In genomic region chr12:122203968-122204828, GRCh38 we compare ENCODE assay signal across 8 cellular contexts. TPM values are rescaled to one million over a fixed set of nuclear protein-coding genes. Genes with fewer than 3 reads are reported as not detected.
A peak's percentile ranks its signal among the peaks of the same experiment; 100 is the strongest.
DNase-seq lines count a peak whose midpoint lies in the region; ATAC-seq and TF ChIP-seq lines count a peak whose summit lies in the region.

No MANE protein-coding gene starts in this region.

- no peak overlapping the region for H2AFZ ChIP-seq in osteoblast (ENCODE audit: low read length)

- peaks cover 31% of the 10 kb centered on the region for H3K27me3 ChIP-seq in osteoblast (ENCODE audit: insufficient read depth, low read length)

- H4K20me1 ChIP-seq in osteoblast (ENCODE audit: insufficient read depth, low read length) = peaks cover 14% of the 10 kb centered on the region

- H3K27ac ChIP-seq in VCaP (peak overlapping the region; percentile 67), osteoblast (ENCODE audit: low read depth, low read length) (no peak overlapping the region)

- TF ChIP-seq CTCF in VCaP (conservative IDR thresholded peaks at IDR 0.05) = no peak
- no peak for TF ChIP-seq CTCF in osteoblast (IDR thresholded peaks at IDR 0.05; ENCODE audit: extremely low read depth, low read depth, low read length)

- peaks cover 6% of the 10 kb centered on the region for H3K4me1 ChIP-seq in osteoblast (ENCODE audit: insufficient read depth, low read length)

- no peaks in the 10 kb centered on the region for H3K79me2 ChIP-seq in osteoblast (ENCODE audit: insufficient read depth, low read length)

- H3K4me2 ChIP-seq in osteoblast (ENCODE audit: insufficient read depth, low read length) = peak overlapping the region; percentile 89

- H3K4me3 ChIP-seq in osteoblast (ENCODE audit: insufficient read depth, low read length) = peak overlapping the region; percentile 71

- ATAC-seq in GM19438 (IDR thresholded peaks at IDR 0.05; ENCODE audit: low read depth, unreplicated experiment) = peak; percentile 19
- peak; percentile 2 for ATAC-seq in esophagus mucosa
- no peak for ATAC-seq in left colon

- H3K36me3 ChIP-seq in osteoblast (ENCODE audit: insufficient read depth, low read length) = peaks cover 13% of the 10 kb centered on the region

- no peaks in the 10 kb centered on the region for H3K9me3 ChIP-seq in osteoblast (ENCODE audit: low read depth, low read length)

- intact Hi-C loops in left colon (cut with DNase I, micrococcal nuclease) = no loop called here

- peak; percentile 75 for DNase-seq in osteoblast (ENCODE audit: insufficient read length, low spot score, missing footprints)
- no peak for DNase-seq in HPDE6-E6E7 (ENCODE audit: extremely low spot score)
- DNase-seq in left colon = no peak
- no peak for DNase-seq in NCI-H1048 (lab: John Stamatoyannopoulos, UW)
- no peak for DNase-seq in putamen (ENCODE audit: low spot score)

RNA-seq across cellular contexts. Expression of gene B3GNT4, which starts 0.7 kb away (rescaled TPM):
- total RNA-seq in esophagus mucosa (2.0 TPM), osteoblast (not detected in 2 replicates), left colon (under 1 TPM; 0.43 to 0.98 TPM)

RNA-seq across cellular contexts. Expression of gene LRRC43, which starts 21.3 kb away (rescaled TPM):
- total RNA-seq in esophagus mucosa = 0.12 TPM
- total RNA-seq in osteoblast = 1.8 and 2.9 TPM in 2 replicates
- under 1 TPM; 0.24 to 0.59 TPM for total RNA-seq in left colon

RNA-seq across cellular contexts. Expression of gene DIABLO, which starts 21.7 kb away (rescaled TPM):
- total RNA-seq in esophagus mucosa (30.5 TPM), osteoblast (53.6 and 64.4 TPM in 2 replicates), left colon (10 to 100 TPM; 44.1 to 45.4 TPM)

RNA-seq across cellular contexts. Expression of gene IL31, which starts 30.2 kb away (rescaled TPM):
- total RNA-seq in esophagus mucosa (not detected), osteoblast (not detected in 2 replicates), left colon (not detected)
